9 cellular contexts compared by ENCODE assay signal in genomic region chr4:159748834-159749444, GRCh38.
"Had no signal": no experiment of that assay in that cellular context is flagged by ENCODE, and none has a peak within 500 bp of the region (broad histone marks: within the 10 kb centered on the region; RNA-seq: fewer than 3 reads in every experiment).

No MANE protein-coding gene starts in this region.

- H3K27ac ChIP-seq: GM23248 had no signal

- H3K9ac ChIP-seq: GM23248 had no signal

- H3K4me2 ChIP-seq: GM23338 had no signal

- ATAC-seq: GM23338, HCT116 had no signal

- H2AFZ ChIP-seq: GM23248, GM23338 had no signal

- H3K9me3 ChIP-seq: HAP-1 had no signal

- H3K36me3 ChIP-seq: HAP-1 had no signal

- H3K27ac Mint-ChIP-seq: GM23338, HFFc6 had no signal

- H3K4me3 Mint-ChIP-seq: GM23338, H9, HFFc6 had no signal

- H3K4me1 ChIP-seq: HAP-1 had no signal

- H3K4me3 ChIP-seq: GM23248, GM23338, HAP-1 had no signal

- DNase-seq: GM23248, GOT3, H7, H9, HCEC 1CT, HFFc6 had no signal
